ENCODE assay signal across 2 cellular contexts in the genomic region with DNA sequence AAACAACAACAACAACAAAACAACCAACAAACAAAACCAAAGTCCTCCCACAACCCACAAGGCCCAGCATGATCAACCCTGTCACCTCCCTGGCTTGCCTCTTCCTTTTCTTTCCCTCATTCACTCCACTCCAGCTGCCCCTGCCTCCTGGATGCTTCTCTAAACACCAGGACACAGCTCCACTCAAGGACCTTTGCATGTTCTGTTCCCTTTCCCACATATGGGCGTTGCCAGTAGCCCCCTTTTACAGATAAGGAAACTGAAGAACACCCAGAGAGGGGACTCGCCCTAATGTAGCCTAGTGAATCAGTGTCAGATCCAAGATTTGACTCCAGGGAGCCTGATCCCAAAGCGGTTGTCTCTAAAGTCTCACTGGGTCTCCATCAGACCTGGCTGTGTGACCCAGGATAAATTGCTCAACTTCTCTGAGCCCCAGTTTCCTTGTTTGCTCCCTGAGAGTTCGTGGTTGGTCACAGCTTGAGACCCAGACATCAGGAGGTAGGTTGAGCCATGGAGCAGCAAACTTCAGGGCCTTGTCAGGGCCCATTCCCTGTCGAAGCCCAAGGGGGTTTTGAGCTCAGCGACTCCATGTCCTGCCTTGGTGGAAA.
TF ChIP-seq lines count a peak whose summit lies in the region.

No MANE protein-coding gene starts in this region.

TF ChIP-seq in HCT116, 20 proteins besides CTCF, POLR2A, EP300 and RAD21:
- TF ChIP-seq JUND (IDR thresholded peaks at IDR 0.05) (no peak), TCF7L2 (IDR thresholded peaks at IDR 0.05; ENCODE audit: borderline replicate concordance, extremely low read depth, insufficient read depth, insufficient read length) (no peak), SIN3A (IDR thresholded peaks at IDR 0.05; ENCODE audit: low read depth) (no peak), FOSL1 (IDR thresholded peaks at IDR 0.05; ENCODE audit: low read depth) (no peak), CBX3 (IDR thresholded peaks at IDR 0.05; ENCODE audit: low read depth) (no peak), ZFX (IDR thresholded peaks at IDR 0.05) (no peak), YY1 (IDR thresholded peaks at IDR 0.05; ENCODE audit: extremely low read depth, insufficient replicate concordance, low read depth, low read length) (no peak), EZH2 (IDR thresholded peaks at IDR 0.05) (no peak), ZNF274 (IDR thresholded peaks at IDR 0.05; ENCODE audit: low read depth, low read length) (no peak), ELF1 (IDR thresholded peaks at IDR 0.05; ENCODE audit: borderline replicate concordance, low read depth) (no peak), SRF (IDR thresholded peaks at IDR 0.05; ENCODE audit: low read depth) (no peak), EGR1 (IDR thresholded peaks at IDR 0.05; ENCODE audit: low read depth) (no peak), POLR2AphosphoS5 (IDR thresholded peaks at IDR 0.05; ENCODE audit: low read depth, low read length) (no peak), SP1 (IDR thresholded peaks at IDR 0.05; ENCODE audit: low read depth) (no peak), CEBPB (IDR thresholded peaks at IDR 0.05; ENCODE audit: low read depth) (no peak), EZH2phosphoT487 (IDR thresholded peaks at IDR 0.05; ENCODE audit: borderline replicate concordance) (no peak)
- TF ChIP-seq, protein P1, sequence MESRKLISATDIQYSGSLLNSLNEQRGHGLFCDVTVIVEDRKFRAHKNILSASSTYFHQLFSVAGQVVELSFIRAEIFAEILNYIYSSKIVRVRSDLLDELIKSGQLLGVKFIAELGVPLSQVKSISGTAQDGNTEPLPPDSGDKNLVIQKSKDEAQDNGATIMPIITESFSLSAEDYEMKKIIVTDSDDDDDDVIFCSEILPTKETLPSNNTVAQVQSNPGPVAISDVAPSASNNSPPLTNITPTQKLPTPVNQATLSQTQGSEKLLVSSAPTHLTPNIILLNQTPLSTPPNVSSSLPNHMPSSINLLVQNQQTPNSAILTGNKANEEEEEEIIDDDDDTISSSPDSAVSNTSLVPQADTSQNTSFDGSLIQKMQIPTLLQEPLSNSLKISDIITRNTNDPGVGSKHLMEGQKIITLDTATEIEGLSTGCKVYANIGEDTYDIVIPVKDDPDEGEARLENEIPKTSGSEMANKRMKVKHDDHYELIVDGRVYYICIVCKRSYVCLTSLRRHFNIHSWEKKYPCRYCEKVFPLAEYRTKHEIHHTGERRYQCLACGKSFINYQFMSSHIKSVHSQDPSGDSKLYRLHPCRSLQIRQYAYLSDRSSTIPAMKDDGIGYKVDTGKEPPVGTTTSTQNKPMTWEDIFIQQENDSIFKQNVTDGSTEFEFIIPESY (IDR thresholded peaks at IDR 0.05; ENCODE audit: extremely low read depth, insufficient replicate concordance, low read length): no peak
- TF ChIP-seq, protein P2, sequence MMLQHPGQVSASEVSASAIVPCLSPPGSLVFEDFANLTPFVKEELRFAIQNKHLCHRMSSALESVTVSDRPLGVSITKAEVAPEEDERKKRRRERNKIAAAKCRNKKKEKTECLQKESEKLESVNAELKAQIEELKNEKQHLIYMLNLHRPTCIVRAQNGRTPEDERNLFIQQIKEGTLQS (IDR thresholded peaks at IDR 0.05): no peak
- TF ChIP-seq, protein P3, sequence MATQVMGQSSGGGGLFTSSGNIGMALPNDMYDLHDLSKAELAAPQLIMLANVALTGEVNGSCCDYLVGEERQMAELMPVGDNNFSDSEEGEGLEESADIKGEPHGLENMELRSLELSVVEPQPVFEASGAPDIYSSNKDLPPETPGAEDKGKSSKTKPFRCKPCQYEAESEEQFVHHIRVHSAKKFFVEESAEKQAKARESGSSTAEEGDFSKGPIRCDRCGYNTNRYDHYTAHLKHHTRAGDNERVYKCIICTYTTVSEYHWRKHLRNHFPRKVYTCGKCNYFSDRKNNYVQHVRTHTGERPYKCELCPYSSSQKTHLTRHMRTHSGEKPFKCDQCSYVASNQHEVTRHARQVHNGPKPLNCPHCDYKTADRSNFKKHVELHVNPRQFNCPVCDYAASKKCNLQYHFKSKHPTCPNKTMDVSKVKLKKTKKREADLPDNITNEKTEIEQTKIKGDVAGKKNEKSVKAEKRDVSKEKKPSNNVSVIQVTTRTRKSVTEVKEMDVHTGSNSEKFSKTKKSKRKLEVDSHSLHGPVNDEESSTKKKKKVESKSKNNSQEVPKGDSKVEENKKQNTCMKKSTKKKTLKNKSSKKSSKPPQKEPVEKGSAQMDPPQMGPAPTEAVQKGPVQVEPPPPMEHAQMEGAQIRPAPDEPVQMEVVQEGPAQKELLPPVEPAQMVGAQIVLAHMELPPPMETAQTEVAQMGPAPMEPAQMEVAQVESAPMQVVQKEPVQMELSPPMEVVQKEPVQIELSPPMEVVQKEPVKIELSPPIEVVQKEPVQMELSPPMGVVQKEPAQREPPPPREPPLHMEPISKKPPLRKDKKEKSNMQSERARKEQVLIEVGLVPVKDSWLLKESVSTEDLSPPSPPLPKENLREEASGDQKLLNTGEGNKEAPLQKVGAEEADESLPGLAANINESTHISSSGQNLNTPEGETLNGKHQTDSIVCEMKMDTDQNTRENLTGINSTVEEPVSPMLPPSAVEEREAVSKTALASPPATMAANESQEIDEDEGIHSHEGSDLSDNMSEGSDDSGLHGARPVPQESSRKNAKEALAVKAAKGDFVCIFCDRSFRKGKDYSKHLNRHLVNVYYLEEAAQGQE (IDR thresholded peaks at IDR 0.05; ENCODE audit: low read depth): no peak
- TF ChIP-seq, protein P4, sequence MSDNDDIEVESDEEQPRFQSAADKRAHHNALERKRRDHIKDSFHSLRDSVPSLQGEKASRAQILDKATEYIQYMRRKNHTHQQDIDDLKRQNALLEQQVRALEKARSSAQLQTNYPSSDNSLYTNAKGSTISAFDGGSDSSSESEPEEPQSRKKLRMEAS (IDR thresholded peaks at IDR 0.05): no peak

TF ChIP-seq in K562, 482 proteins besides CTCF, POLR2A, EP300 and RAD21:
- TF ChIP-seq HNRNPUL1 (IDR thresholded peaks at IDR 0.05; ENCODE audit: low read length) (no peak), BCOR (IDR thresholded peaks at IDR 0.05) (peak; percentile 66), ZFP36 (IDR thresholded peaks at IDR 0.05; ENCODE audit: low read depth, low read length, partially characterized antibody) (peak; percentile 76), HNRNPLL (IDR thresholded peaks at IDR 0.05; ENCODE audit: low read depth, low read length, poor library complexity, severe bottlenecking) (peak; percentile 17), KLF16 (IDR thresholded peaks at IDR 0.05) (no peak), JUNB (CRISPR knock-in tag; conservative IDR thresholded peaks at IDR 0.05) (no peak), RBM25 (IDR thresholded peaks at IDR 0.05; ENCODE audit: low read depth, low read length, severe bottlenecking) (peak; percentile 67), PYGO2 (tag; IDR thresholded peaks at IDR 0.05) (no peak), ZNF717 (CRISPR knock-in tag; IDR thresholded peaks at IDR 0.05) (no peak), NFATC3 (IDR thresholded peaks at IDR 0.05) (no peak), SMARCA5 (IDR thresholded peaks at IDR 0.05) (peak; percentile 54; the same call in 1 of the 2 replicates), ZSCAN32 (CRISPR knock-in tag; IDR thresholded peaks at IDR 0.05) (no peak), KDM1A (IDR thresholded peaks at IDR 0.05) (peak; percentile 20 to 70; a peak in 2 of 4 replicates)
- TF ChIP-seq, protein P5, sequence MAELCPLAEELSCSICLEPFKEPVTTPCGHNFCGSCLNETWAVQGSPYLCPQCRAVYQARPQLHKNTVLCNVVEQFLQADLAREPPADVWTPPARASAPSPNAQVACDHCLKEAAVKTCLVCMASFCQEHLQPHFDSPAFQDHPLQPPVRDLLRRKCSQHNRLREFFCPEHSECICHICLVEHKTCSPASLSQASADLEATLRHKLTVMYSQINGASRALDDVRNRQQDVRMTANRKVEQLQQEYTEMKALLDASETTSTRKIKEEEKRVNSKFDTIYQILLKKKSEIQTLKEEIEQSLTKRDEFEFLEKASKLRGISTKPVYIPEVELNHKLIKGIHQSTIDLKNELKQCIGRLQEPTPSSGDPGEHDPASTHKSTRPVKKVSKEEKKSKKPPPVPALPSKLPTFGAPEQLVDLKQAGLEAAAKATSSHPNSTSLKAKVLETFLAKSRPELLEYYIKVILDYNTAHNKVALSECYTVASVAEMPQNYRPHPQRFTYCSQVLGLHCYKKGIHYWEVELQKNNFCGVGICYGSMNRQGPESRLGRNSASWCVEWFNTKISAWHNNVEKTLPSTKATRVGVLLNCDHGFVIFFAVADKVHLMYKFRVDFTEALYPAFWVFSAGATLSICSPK (IDR thresholded peaks at IDR 0.05; ENCODE audit: borderline replicate concordance): no peak
- TF ChIP-seq, protein P6, sequence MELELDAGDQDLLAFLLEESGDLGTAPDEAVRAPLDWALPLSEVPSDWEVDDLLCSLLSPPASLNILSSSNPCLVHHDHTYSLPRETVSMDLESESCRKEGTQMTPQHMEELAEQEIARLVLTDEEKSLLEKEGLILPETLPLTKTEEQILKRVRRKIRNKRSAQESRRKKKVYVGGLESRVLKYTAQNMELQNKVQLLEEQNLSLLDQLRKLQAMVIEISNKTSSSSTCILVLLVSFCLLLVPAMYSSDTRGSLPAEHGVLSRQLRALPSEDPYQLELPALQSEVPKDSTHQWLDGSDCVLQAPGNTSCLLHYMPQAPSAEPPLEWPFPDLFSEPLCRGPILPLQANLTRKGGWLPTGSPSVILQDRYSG (tag; conservative IDR thresholded peaks at IDR 0.05; ENCODE audit: low read depth): no peak
- TF ChIP-seq, protein P7, sequence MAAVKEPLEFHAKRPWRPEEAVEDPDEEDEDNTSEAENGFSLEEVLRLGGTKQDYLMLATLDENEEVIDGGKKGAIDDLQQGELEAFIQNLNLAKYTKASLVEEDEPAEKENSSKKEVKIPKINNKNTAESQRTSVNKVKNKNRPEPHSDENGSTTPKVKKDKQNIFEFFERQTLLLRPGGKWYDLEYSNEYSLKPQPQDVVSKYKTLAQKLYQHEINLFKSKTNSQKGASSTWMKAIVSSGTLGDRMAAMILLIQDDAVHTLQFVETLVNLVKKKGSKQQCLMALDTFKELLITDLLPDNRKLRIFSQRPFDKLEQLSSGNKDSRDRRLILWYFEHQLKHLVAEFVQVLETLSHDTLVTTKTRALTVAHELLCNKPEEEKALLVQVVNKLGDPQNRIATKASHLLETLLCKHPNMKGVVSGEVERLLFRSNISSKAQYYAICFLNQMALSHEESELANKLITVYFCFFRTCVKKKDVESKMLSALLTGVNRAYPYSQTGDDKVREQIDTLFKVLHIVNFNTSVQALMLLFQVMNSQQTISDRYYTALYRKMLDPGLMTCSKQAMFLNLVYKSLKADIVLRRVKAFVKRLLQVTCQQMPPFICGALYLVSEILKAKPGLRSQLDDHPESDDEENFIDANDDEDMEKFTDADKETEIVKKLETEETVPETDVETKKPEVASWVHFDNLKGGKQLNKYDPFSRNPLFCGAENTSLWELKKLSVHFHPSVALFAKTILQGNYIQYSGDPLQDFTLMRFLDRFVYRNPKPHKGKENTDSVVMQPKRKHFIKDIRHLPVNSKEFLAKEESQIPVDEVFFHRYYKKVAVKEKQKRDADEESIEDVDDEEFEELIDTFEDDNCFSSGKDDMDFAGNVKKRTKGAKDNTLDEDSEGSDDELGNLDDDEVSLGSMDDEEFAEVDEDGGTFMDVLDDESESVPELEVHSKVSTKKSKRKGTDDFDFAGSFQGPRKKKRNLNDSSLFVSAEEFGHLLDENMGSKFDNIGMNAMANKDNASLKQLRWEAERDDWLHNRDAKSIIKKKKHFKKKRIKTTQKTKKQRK (IDR thresholded peaks at IDR 0.05; ENCODE audit: borderline replicate concordance, low read depth, low read length): no peak
TF ChIP-seq in K562: peak in this region for 6.
